10 cellular contexts compared by ENCODE assay signal in genomic region chr21:39022035-39022900, GRCh38.
DNase-seq lines count a peak whose midpoint lies in the region; ATAC-seq, FAIRE-seq and TF ChIP-seq lines count a peak whose summit lies in the region.
"Had no signal": no experiment of that assay in that cellular context is flagged by ENCODE, and none has a peak within 500 bp of the region (broad histone marks: within the 10 kb centered on the region; RNA-seq: fewer than 3 reads in every experiment).

No MANE protein-coding gene starts in this region.

- H3K27me3 ChIP-seq in right cardiac atrium (ENCODE audit: control insufficient read depth, insufficient read depth): no peaks in the 10 kb centered on the region
- H3K27me3 ChIP-seq in stomach: no peaks in the 10 kb centered on the region

- H3K9me3 Mint-ChIP-seq in activated T-helper 17 cell treated with anti-CD3 and anti-CD28 coated beads, Interleukin-2, amount 50 U/mL, for 72 hours: no peaks in the 10 kb centered on the region

- DNase-seq in HTR-8/SVneo (ENCODE audit: insufficient read length, low spot score) (no peak), NCI-H510A treated with DMSO at 0.1 percent for 48 hours (lab: John Stamatoyannopoulos, UW) (peak; percentile 96), right cardiac atrium (peak in 2 of 3 donors; percentile 62 to 66), stomach (no peak), HUDEP-2 (lab: John Stamatoyannopoulos, UW; ENCODE audit: unreplicated experiment in 76 of 76) (no peak), GM12892 (ENCODE audit: insufficient read length) (no peak), HCEC 1CT (no peak)
- DNase-seq: CD8-positive, alpha-beta T cell; NCI-H1930 had no signal

- peaks cover 7% of the 10 kb centered on the region for H3K4me1 ChIP-seq in right cardiac atrium (ENCODE audit: control insufficient read depth, insufficient read depth, low read length)
- peaks cover 13 to 37% (median 23%) of the 10 kb centered on the region in 4 donors for H3K4me1 ChIP-seq in stomach

- peak in 1 of 2 donors; percentile 5 for ATAC-seq in right cardiac atrium
- ATAC-seq in activated T-helper 17 cell treated with anti-CD3 and anti-CD28 coated beads, Interleukin-2, amount 50 U/mL, for 72 hours (replicated peaks): no peak
- ATAC-seq: CD8-positive, alpha-beta T cell had no signal

- H3K4me1 Mint-ChIP-seq in activated T-helper 17 cell treated with anti-CD3 and anti-CD28 coated beads, Interleukin-2, amount 50 U/mL, for 72 hours: no peaks in the 10 kb centered on the region

- TF ChIP-seq POLR2A in stomach (IDR thresholded peaks at IDR 0.05) (no peak), GM12892 (IDR thresholded peaks at IDR 0.05; ENCODE audit: low read depth, low read length) (no peak)

- no peak overlapping the region for H3K27ac Mint-ChIP-seq in activated T-helper 17 cell treated with anti-CD3 and anti-CD28 coated beads, Interleukin-2, amount 50 U/mL, for 72 hours
- H3K27ac Mint-ChIP-seq: CD8-positive, alpha-beta T cell had no signal

- TF ChIP-seq CTCF in stomach (IDR thresholded peaks at IDR 0.05): no peak

- no peaks in the 10 kb centered on the region for H3K36me3 ChIP-seq in stomach

- peaks cover 7% of the 10 kb centered on the region for H3K27me3 Mint-ChIP-seq in activated T-helper 17 cell treated with anti-CD3 and anti-CD28 coated beads, Interleukin-2, amount 50 U/mL, for 72 hours

- no peak overlapping the region for H3K27ac ChIP-seq in right cardiac atrium (ENCODE audit: low read length)
- peak overlapping the region in 4 of 5 donors; percentile 65 to 76 (median 70) for H3K27ac ChIP-seq in stomach

- no peaks in the 10 kb centered on the region for H3K36me3 Mint-ChIP-seq in activated T-helper 17 cell treated with anti-CD3 and anti-CD28 coated beads, Interleukin-2, amount 50 U/mL, for 72 hours (ENCODE audit: low read depth)
- H3K36me3 Mint-ChIP-seq: CD8-positive, alpha-beta T cell had no signal

- no peaks in the 10 kb centered on the region for H3K9me3 ChIP-seq in right cardiac atrium (ENCODE audit: control insufficient read depth, low read length)
- no peaks in the 10 kb centered on the region for H3K9me3 ChIP-seq in stomach

- intact Hi-C loops in right cardiac atrium (cut with DNase I): loop anchor here in 1 of 4 donors (10.0 kb wide), 1 partner anchor 103 kb away; no protein-coding TSS in a partner anchor
- intact Hi-C loops in stomach (cut with DNase I; ENCODE audit: low total_unique reads): no loop called here

- FAIRE-seq in HTR-8/SVneo (lab: Jason Lieb, UNC): peak; percentile 16
- no peak for FAIRE-seq in GM12892 (lab: Jason Lieb, UNC)

- 87% methylated on average over 22 of the region's 22 CpGs for WGBS in right cardiac atrium
- WGBS in stomach, 5 donors: 83 to 90% (median 88%) methylated on average over 20 to 22 of the region's 22 CpGs

- no peak overlapping the region for H3K4me3 Mint-ChIP-seq in activated T-helper 17 cell treated with anti-CD3 and anti-CD28 coated beads, Interleukin-2, amount 50 U/mL, for 72 hours
- H3K4me3 Mint-ChIP-seq: CD8-positive, alpha-beta T cell had no signal

- no peak for TF ChIP-seq EP300 in stomach (IDR thresholded peaks at IDR 0.05)

- H3K4me3 ChIP-seq in right cardiac atrium (ENCODE audit: low read length) (no peak overlapping the region), stomach (no peak overlapping the region)

Comparison
In these comparisons a context has a peak if more than half of its experiments do, and no peak if none do; other contexts are left out.
1. DNase-seq: peak in NCI-H510A treated with DMSO at 0.1 percent for 48 hours (single experiment) and right cardiac atrium (2 of 3); none in HTR-8/SVneo (single experiment), stomach (single experiment), HUDEP-2 (0 of 76), GM12892 (single experiment) and HCEC 1CT (single experiment).